ENCODE assay signal across 1 cellular context in the genomic region with DNA sequence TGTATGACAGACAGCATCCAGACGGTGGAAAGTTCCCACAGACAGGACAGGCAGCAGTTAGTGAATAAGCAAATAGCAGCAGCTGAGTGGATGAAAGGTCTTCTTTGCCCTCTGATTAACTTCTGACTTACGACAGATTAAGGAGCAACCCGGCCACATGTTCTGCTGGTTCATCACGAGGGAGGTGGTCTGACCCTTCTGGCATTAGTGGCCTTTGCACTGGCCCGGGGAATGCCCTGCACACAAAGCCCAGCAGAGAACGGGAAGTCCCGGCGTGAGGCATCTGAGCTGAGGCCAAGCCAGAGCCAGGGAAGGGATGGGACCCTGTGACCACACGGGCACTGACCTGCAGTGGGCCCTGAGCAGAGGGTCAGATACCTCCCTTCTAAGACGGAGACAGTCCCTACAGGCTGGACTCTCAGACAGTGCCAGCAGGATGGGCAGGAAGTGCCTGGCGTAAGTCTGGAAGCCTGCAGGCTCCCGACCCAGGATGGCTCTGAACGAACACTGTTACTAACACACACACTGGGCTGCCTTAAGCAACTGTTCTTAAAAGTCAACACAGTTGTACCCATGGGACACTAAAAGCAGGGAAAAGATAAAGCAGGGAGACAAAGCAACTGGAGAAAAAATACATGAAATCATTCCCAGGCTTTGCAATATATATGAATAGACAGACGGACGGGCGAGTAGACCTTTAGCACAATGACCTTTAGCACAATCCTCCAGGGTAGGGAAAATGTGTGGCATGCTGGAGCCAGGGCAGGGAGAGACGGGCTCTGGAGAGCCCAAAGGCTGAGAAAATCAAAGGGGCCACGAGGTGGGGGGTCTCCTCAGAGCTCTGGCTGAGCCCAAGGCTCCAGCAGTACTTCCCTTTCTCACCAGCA.
TF ChIP-seq lines count a peak whose summit lies in the region.

No MANE protein-coding gene starts in this region.

TF ChIP-seq in HepG2, 621 proteins besides CTCF, POLR2A, EP300 and RAD21 (continued from another document and continues in another):
- TF ChIP-seq, protein P1, sequence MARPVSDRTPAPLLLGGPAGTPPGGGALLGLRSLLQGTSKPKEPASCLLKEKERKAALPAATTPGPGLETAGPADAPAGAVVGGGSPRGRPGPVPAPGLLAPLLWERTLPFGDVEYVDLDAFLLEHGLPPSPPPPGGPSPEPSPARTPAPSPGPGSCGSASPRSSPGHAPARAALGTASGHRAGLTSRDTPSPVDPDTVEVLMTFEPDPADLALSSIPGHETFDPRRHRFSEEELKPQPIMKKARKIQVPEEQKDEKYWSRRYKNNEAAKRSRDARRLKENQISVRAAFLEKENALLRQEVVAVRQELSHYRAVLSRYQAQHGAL (CRISPR knock-in tag; IDR thresholded peaks at IDR 0.05; ENCODE audit: not compliant biosample characterization) = no peak
- TF ChIP-seq HOXA3 (CRISPR knock-in tag; IDR thresholded peaks at IDR 0.05) (peak; percentile 56), ZNF564 (CRISPR knock-in tag; IDR thresholded peaks at IDR 0.05) (0 out of 2 replicates have a peak, but pooled peaks have one; percentile 31), ZFAT (CRISPR knock-in tag; conservative IDR thresholded peaks at IDR 0.05) (no peak), MZF1 (CRISPR knock-in tag; IDR thresholded peaks at IDR 0.05; ENCODE audit: borderline replicate concordance) (peak; percentile 50; the same call in 1 of the 2 replicates), ZNF644 (CRISPR knock-in tag; IDR thresholded peaks at IDR 0.05; ENCODE audit: low read depth) (0 out of 2 replicates have a peak, but pooled peaks have one; percentile 21), ERF (CRISPR knock-in tag; IDR thresholded peaks at IDR 0.05) (peak; percentile 55; the same call in 1 of the 2 replicates), POLR2AphosphoS5 (IDR thresholded peaks at IDR 0.05; ENCODE audit: low read depth, low read length) (0 out of 2 replicates have a peak, but pooled peaks have one; percentile 25), CEBPG (CRISPR knock-in tag; IDR thresholded peaks at IDR 0.05) (no peak), U2AF2 (IDR thresholded peaks at IDR 0.05; ENCODE audit: low read depth, low read length) (no peak), ZFP82 (CRISPR knock-in tag; IDR thresholded peaks at IDR 0.05; ENCODE audit: borderline replicate concordance) (no peak), ZNF331 (CRISPR knock-in tag; IDR thresholded peaks at IDR 0.05) (peak; percentile 73; the same call in 1 of the 2 replicates), RXRA (CRISPR knock-in tag; IDR thresholded peaks at IDR 0.05) (peak; percentile 85), TBL1XR1 (IDR thresholded peaks at IDR 0.05; ENCODE audit: borderline replicate concordance, low read length, partially characterized antibody) (peak; percentile 11), FOXP1 (IDR thresholded peaks at IDR 0.05) (no peak), FOXP1 (CRISPR knock-in tag; IDR thresholded peaks at IDR 0.05) (no peak; the same call in 1 of the 2 replicates), HIVEP1 (CRISPR knock-in tag; IDR thresholded peaks at IDR 0.05) (peak; percentile 93), SAFB2 (CRISPR knock-in tag; IDR thresholded peaks at IDR 0.05; ENCODE audit: borderline replicate concordance, low read depth) (0 out of 2 replicates have a peak, but pooled peaks have one; percentile 21), BCL6 (CRISPR knock-in tag; IDR thresholded peaks at IDR 0.05) (peak; percentile 82), ZNF30 (CRISPR knock-in tag; IDR thresholded peaks at IDR 0.05) (no peak), RFX5 (IDR thresholded peaks at IDR 0.05; ENCODE audit: low read depth, low read length) (no peak), ZMYM3 (CRISPR knock-in tag; IDR thresholded peaks at IDR 0.05) (peak; percentile 51; the same call in 1 of the 2 replicates), REXO4 (CRISPR knock-in tag; IDR thresholded peaks at IDR 0.05; ENCODE audit: borderline replicate concordance) (no peak)
- TF ChIP-seq, protein P2, sequence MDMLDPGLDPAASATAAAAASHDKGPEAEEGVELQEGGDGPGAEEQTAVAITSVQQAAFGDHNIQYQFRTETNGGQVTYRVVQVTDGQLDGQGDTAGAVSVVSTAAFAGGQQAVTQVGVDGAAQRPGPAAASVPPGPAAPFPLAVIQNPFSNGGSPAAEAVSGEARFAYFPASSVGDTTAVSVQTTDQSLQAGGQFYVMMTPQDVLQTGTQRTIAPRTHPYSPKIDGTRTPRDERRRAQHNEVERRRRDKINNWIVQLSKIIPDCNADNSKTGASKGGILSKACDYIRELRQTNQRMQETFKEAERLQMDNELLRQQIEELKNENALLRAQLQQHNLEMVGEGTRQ (IDR thresholded peaks at IDR 0.05; ENCODE audit: low read depth, low read length) = 0 out of 2 replicates have a peak, but pooled peaks have one; percentile 22
- TF ChIP-seq, protein P2 (CRISPR knock-in tag; IDR thresholded peaks at IDR 0.05; ENCODE audit: borderline replicate concordance) = peak; percentile 47; the same call in 1 of the 2 replicates
- TF ChIP-seq, protein P3, sequence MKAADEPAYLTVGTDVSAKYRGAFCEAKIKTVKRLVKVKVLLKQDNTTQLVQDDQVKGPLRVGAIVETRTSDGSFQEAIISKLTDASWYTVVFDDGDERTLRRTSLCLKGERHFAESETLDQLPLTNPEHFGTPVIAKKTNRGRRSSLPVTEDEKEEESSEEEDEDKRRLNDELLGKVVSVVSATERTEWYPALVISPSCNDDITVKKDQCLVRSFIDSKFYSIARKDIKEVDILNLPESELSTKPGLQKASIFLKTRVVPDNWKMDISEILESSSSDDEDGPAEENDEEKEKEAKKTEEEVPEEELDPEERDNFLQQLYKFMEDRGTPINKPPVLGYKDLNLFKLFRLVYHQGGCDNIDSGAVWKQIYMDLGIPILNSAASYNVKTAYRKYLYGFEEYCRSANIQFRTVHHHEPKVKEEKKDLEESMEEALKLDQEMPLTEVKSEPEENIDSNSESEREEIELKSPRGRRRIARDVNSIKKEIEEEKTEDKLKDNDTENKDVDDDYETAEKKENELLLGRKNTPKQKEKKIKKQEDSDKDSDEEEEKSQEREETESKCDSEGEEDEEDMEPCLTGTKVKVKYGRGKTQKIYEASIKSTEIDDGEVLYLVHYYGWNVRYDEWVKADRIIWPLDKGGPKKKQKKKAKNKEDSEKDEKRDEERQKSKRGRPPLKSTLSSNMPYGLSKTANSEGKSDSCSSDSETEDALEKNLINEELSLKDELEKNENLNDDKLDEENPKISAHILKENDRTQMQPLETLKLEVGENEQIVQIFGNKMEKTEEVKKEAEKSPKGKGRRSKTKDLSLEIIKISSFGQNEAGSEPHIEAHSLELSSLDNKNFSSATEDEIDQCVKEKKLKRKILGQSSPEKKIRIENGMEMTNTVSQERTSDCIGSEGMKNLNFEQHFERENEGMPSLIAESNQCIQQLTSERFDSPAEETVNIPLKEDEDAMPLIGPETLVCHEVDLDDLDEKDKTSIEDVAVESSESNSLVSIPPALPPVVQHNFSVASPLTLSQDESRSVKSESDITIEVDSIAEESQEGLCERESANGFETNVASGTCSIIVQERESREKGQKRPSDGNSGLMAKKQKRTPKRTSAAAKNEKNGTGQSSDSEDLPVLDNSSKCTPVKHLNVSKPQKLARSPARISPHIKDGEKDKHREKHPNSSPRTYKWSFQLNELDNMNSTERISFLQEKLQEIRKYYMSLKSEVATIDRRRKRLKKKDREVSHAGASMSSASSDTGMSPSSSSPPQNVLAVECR (CRISPR knock-in tag; IDR thresholded peaks at IDR 0.05; ENCODE audit: borderline replicate concordance) = peak; percentile 71; the same call in 1 of the 2 replicates
- TF ChIP-seq, protein P4, sequence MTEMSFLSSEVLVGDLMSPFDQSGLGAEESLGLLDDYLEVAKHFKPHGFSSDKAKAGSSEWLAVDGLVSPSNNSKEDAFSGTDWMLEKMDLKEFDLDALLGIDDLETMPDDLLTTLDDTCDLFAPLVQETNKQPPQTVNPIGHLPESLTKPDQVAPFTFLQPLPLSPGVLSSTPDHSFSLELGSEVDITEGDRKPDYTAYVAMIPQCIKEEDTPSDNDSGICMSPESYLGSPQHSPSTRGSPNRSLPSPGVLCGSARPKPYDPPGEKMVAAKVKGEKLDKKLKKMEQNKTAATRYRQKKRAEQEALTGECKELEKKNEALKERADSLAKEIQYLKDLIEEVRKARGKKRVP (CRISPR knock-in tag; IDR thresholded peaks at IDR 0.05) = 0 out of 4 replicates have a peak, but pooled peaks of 1 of the 2 experiments have one; percentile 9
- TF ChIP-seq, protein P5, sequence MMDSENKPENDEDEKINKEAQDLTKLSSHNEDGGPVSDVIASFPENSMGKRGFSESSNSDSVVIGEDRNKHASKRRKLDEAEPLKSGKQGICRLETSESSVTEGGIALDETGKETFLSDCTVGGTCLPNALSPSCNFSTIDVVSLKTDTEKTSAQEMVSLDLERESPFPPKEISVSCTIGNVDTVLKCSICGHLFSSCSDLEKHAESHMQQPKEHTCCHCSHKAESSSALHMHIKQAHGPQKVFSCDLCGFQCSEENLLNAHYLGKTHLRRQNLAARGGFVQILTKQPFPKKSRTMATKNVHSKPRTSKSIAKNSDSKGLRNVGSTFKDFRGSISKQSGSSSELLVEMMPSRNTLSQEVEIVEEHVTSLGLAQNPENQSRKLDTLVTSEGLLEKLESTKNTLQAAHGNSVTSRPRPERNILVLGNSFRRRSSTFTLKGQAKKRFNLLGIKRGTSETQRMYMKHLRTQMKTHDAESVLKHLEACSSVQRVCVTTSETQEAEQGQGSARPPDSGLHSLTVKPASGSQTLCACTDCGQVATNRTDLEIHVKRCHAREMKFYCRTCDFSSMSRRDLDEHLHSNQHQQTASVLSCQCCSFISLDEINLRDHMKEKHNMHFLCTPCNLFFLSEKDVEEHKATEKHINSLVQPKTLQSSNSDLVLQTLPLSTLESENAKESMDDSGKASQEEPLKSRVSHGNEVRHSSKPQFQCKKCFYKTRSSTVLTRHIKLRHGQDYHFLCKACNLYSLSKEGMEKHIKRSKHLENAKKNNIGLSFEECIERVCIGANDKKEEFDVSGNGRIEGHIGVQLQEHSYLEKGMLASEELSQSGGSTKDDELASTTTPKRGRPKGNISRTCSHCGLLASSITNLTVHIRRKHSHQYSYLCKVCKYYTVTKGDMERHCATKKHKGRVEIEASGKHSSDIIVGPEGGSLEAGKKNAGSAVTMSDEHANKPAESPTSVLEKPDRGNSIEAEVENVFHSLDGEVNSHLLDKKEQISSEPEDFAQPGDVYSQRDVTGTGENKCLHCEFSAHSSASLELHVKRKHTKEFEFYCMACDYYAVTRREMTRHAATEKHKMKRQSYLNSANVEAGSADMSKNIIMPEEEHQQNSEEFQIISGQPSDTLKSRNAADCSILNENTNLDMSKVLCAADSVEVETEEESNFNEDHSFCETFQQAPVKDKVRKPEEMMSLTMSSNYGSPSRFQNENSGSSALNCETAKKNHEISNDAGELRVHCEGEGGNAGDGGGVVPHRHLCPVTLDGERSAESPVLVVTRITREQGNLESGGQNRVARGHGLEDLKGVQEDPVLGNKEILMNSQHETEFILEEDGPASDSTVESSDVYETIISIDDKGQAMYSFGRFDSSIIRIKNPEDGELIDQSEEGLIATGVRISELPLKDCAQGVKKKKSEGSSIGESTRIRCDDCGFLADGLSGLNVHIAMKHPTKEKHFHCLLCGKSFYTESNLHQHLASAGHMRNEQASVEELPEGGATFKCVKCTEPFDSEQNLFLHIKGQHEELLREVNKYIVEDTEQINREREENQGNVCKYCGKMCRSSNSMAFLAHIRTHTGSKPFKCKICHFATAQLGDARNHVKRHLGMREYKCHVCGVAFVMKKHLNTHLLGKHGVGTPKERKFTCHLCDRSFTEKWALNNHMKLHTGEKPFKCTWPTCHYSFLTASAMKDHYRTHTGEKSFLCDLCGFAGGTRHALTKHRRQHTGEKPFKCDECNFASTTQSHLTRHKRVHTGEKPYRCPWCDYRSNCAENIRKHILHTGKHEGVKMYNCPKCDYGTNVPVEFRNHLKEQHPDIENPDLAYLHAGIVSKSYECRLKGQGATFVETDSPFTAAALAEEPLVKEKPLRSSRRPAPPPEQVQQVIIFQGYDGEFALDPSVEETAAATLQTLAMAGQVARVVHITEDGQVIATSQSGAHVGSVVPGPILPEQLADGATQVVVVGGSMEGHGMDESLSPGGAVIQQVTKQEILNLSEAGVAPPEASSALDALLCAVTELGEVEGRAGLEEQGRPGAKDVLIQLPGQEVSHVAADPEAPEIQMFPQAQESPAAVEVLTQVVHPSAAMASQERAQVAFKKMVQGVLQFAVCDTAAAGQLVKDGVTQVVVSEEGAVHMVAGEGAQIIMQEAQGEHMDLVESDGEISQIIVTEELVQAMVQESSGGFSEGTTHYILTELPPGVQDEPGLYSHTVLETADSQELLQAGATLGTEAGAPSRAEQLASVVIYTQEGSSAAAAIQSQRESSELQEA (CRISPR knock-in tag; IDR thresholded peaks at IDR 0.05; ENCODE audit: not compliant biosample characterization) = no peak
- TF ChIP-seq, protein P6, sequence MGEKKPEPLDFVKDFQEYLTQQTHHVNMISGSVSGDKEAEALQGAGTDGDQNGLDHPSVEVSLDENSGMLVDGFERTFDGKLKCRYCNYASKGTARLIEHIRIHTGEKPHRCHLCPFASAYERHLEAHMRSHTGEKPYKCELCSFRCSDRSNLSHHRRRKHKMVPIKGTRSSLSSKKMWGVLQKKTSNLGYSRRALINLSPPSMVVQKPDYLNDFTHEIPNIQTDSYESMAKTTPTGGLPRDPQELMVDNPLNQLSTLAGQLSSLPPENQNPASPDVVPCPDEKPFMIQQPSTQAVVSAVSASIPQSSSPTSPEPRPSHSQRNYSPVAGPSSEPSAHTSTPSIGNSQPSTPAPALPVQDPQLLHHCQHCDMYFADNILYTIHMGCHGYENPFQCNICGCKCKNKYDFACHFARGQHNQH (CRISPR knock-in tag; IDR thresholded peaks at IDR 0.05) = peak; percentile 22; the same call in 1 of the 2 replicates
- TF ChIP-seq, protein P7, sequence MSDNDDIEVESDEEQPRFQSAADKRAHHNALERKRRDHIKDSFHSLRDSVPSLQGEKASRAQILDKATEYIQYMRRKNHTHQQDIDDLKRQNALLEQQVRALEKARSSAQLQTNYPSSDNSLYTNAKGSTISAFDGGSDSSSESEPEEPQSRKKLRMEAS (IDR thresholded peaks at IDR 0.05) = peak; percentile 94
- TF ChIP-seq, protein P8, sequence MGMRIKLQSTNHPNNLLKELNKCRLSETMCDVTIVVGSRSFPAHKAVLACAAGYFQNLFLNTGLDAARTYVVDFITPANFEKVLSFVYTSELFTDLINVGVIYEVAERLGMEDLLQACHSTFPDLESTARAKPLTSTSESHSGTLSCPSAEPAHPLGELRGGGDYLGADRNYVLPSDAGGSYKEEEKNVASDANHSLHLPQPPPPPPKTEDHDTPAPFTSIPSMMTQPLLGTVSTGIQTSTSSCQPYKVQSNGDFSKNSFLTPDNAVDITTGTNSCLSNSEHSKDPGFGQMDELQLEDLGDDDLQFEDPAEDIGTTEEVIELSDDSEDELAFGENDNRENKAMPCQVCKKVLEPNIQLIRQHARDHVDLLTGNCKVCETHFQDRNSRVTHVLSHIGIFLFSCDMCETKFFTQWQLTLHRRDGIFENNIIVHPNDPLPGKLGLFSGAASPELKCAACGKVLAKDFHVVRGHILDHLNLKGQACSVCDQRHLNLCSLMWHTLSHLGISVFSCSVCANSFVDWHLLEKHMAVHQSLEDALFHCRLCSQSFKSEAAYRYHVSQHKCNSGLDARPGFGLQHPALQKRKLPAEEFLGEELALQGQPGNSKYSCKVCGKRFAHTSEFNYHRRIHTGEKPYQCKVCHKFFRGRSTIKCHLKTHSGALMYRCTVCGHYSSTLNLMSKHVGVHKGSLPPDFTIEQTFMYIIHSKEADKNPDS (CRISPR knock-in tag; IDR thresholded peaks at IDR 0.05) = no peak
